Comparison of ENCODE assay signal across 25 cellular contexts in genomic region chr20:22807646-22808045, GRCh38.
A peak's percentile ranks its signal among the peaks of the same experiment; 100 is the strongest.
DNase-seq lines count a peak whose midpoint lies in the region; ATAC-seq, FAIRE-seq and TF ChIP-seq lines count a peak whose summit lies in the region.
"Had no signal": no experiment of that assay in that cellular context is flagged by ENCODE, and none has a peak within 500 bp of the region (broad histone marks: within the 10 kb centered on the region; RNA-seq: fewer than 3 reads in every experiment).

No MANE protein-coding gene starts in this region.

- no peaks in the 10 kb centered on the region for H3K9me2 ChIP-seq in Karpas-422 (replicated peaks; ENCODE audit: insufficient read depth, low read length)

- no peak overlapping the region for H3K27ac Mint-ChIP-seq in activated CD4-positive, alpha-beta T cell treated with anti-CD3 and anti-CD28 coated beads for 36 hours
- H3K27ac Mint-ChIP-seq in mesothelial cell of epicardium: no peak overlapping the region
- H3K27ac Mint-ChIP-seq: CD4-positive, CD25-positive, alpha-beta regulatory T cell; dendritic cell treated with granulocyte-macrophage colony-stimulating factor and Interleukin-4, amounts not matched to agents 40 ng/mL and 50 ng/mL, for 4 days had no signal

- DNase-seq in activated CD4-positive, alpha-beta T cell treated with anti-CD3 and anti-CD28 coated beads for 36 hours: peak; percentile 6
- DNase-seq in activated CD4-positive, alpha-beta T cell treated with anti-CD3 and anti-CD28 coated beads, Interleukin-2, amount 50 U/mL, for 4 hours: no peak
- DNase-seq in Karpas-422: peak; percentile 71
- peak in 4 of 6 donors; percentile 23 to 45 (median 33) for DNase-seq in pancreas
- no peak for DNase-seq in T1000 (lab: John Stamatoyannopoulos, UW)
- DNase-seq in mesothelial cell of epicardium (ENCODE audit: low spot score in 2 of 2, unreplicated experiment in 2 of 2): no peak
- no peak for DNase-seq in hepatic stellate cell (ENCODE audit: low spot score)
- DNase-seq: ACHN; CD4-positive, CD25-positive, alpha-beta regulatory T cell; foreskin melanocyte; GDM1; H9; left cardiac atrium; midbrain; NCI-H187 treated with DMSO at 0.1 percent for 48 hours; NCI-H524 treated with DMSO at 0.1 percent for 48 hours; psoas muscle; stimulated activated CD4-positive, alpha-beta T cell treated with anti-CD3 and anti-CD28 coated beads, Interleukin-4, amount 100 ng/mL, for 4 hours had no signal

- H3K4me1 ChIP-seq in Karpas-422 (ENCODE audit: low read length) (no peaks in the 10 kb centered on the region), pancreas (peaks cover 0 to 4% (median 0%) of the 10 kb centered on the region in 3 donors)
- H3K4me1 ChIP-seq: psoas muscle, vagina had no signal

- no peak overlapping the region for H3K4me2 ChIP-seq in Karpas-422 (ENCODE audit: low read depth, low read length, poor library complexity, severe bottlenecking)

- ATAC-seq in activated CD4-positive, alpha-beta T cell treated with anti-CD3 and anti-CD28 coated beads for 36 hours: no peak
- ATAC-seq in pancreas: peak; percentile 33 to 76 (median 62)
- ATAC-seq: GM12878, psoas muscle had no signal

- FAIRE-seq in pancreas (lab: Jason Lieb, UNC): no peak
- FAIRE-seq: endothelial cell of umbilical vein, GM12878 had no signal

- no peaks in the 10 kb centered on the region for H4K20me1 ChIP-seq in Karpas-422 (ENCODE audit: insufficient read depth, low read depth, low read length)

- no peak overlapping the region for H3K9ac ChIP-seq in Karpas-422 (ENCODE audit: low read length)

- H3K4me3 Mint-ChIP-seq in activated CD4-positive, alpha-beta T cell treated with anti-CD3 and anti-CD28 coated beads for 36 hours: no peak overlapping the region
- H3K4me3 Mint-ChIP-seq in mesothelial cell of epicardium: no peak overlapping the region
- H3K4me3 Mint-ChIP-seq: CD4-positive, CD25-positive, alpha-beta regulatory T cell; dendritic cell treated with granulocyte-macrophage colony-stimulating factor and Interleukin-4, amounts not matched to agents 40 ng/mL and 50 ng/mL, for 4 days; H9; neural crest cell had no signal

- POLR2A ChIA-PET in activated CD4-positive, alpha-beta T cell treated with anti-CD3 and anti-CD28 coated beads for 36 hours (lab: Charles Lee): no interaction called here

- H3K27me3 ChIP-seq in Karpas-422 (ENCODE audit: low read length) (no peaks in the 10 kb centered on the region), pancreas (peaks cover 0 to 2% (median 0%) of the 10 kb centered on the region in 4 donors)
- H3K27me3 ChIP-seq: vagina had no signal

- H3K4me3 ChIP-seq in Karpas-422 (ENCODE audit: low read length) (no peak overlapping the region), pancreas (no peak overlapping the region)
- H3K4me3 ChIP-seq: GM12878, psoas muscle, SK-N-MC, vagina had no signal

- no peaks in the 10 kb centered on the region for H3K4me1 Mint-ChIP-seq in activated CD4-positive, alpha-beta T cell treated with anti-CD3 and anti-CD28 coated beads for 36 hours
- peaks cover 5% of the 10 kb centered on the region for H3K4me1 Mint-ChIP-seq in mesothelial cell of epicardium
- H3K4me1 Mint-ChIP-seq: CD4-positive, CD25-positive, alpha-beta regulatory T cell had no signal

- H2AFZ ChIP-seq in Karpas-422 (ENCODE audit: low read length): no peak overlapping the region

- no peaks in the 10 kb centered on the region for H3K36me3 ChIP-seq in Karpas-422 (ENCODE audit: insufficient read depth, low read length)
- no peaks in the 10 kb centered on the region for H3K36me3 ChIP-seq in pancreas
- H3K36me3 ChIP-seq: vagina had no signal

- no peaks in the 10 kb centered on the region for H3K36me3 Mint-ChIP-seq in activated CD4-positive, alpha-beta T cell treated with anti-CD3 and anti-CD28 coated beads for 36 hours (ENCODE audit: low read depth)
- H3K36me3 Mint-ChIP-seq in mesothelial cell of epicardium: no peaks in the 10 kb centered on the region
- H3K36me3 Mint-ChIP-seq: CD4-positive, CD25-positive, alpha-beta regulatory T cell had no signal

- CTCF ChIA-PET in activated CD4-positive, alpha-beta T cell treated with anti-CD3 and anti-CD28 coated beads for 36 hours (lab: Charles Lee): no interaction called here

- H3K9me3 ChIP-seq in Karpas-422 (ENCODE audit: low read length) (no peaks in the 10 kb centered on the region), pancreas (no peaks in the 10 kb centered on the region)
- H3K9me3 ChIP-seq: psoas muscle, vagina had no signal

- no peaks in the 10 kb centered on the region for H3K79me2 ChIP-seq in Karpas-422 (ENCODE audit: low read length)

- H3K27ac ChIP-seq in Karpas-422 (ENCODE audit: low read length): no peak overlapping the region
- peak overlapping the region; percentile 11; the same call in 1 of the 2 replicates for H3K27ac ChIP-seq in VCaP
- H3K27ac ChIP-seq in pancreas: no peak overlapping the region
- H3K27ac ChIP-seq: psoas muscle, SK-N-MC, vagina had no signal

- no peaks in the 10 kb centered on the region for H3K27me3 Mint-ChIP-seq in activated CD4-positive, alpha-beta T cell treated with anti-CD3 and anti-CD28 coated beads for 36 hours
- H3K27me3 Mint-ChIP-seq in mesothelial cell of epicardium (ENCODE audit: low read depth): peaks cover 6% of the 10 kb centered on the region
- H3K27me3 Mint-ChIP-seq: CD4-positive, CD25-positive, alpha-beta regulatory T cell had no signal

- 28 to 44% methylated on average over 4 of the region's 4 CpGs for WGBS in pancreas, 2 donors

- no peaks in the 10 kb centered on the region for H3K9me3 Mint-ChIP-seq in activated CD4-positive, alpha-beta T cell treated with anti-CD3 and anti-CD28 coated beads for 36 hours (ENCODE audit: low read depth)
- no peaks in the 10 kb centered on the region for H3K9me3 Mint-ChIP-seq in mesothelial cell of epicardium
- H3K9me3 Mint-ChIP-seq: dendritic cell treated with granulocyte-macrophage colony-stimulating factor and Interleukin-4, amounts not matched to agents 40 ng/mL and 50 ng/mL, for 4 days had no signal

- TF ChIP-seq CTCF in VCaP (conservative IDR thresholded peaks at IDR 0.05): no peak
- TF ChIP-seq CTCF in pancreas (IDR thresholded peaks at IDR 0.05): no peak
- no peak for TF ChIP-seq CTCF in mesothelial cell of epicardium (IDR thresholded peaks at IDR 0.05; ENCODE audit: unreplicated experiment)

- intact Hi-C loops in activated CD4-positive, alpha-beta T cell treated with anti-CD3 and anti-CD28 coated beads for 36 hours (cut with DNase I, micrococcal nuclease): no loop called here
- intact Hi-C loops in pancreas (cut with DNase I): no loop called here

Comparison
In these comparisons a context has a peak if more than half of its experiments do, and no peak if none do; other contexts are left out.
1. DNase-seq: peak in activated CD4-positive, alpha-beta T cell treated with anti-CD3 and anti-CD28 coated beads for 36 hours (single experiment), Karpas-422 (single experiment) and pancreas (4 of 6); none in activated CD4-positive, alpha-beta T cell treated with anti-CD3 and anti-CD28 coated beads, Interleukin-2, amount 50 U/mL, for 4 hours (0 of 2), T1000 (single experiment), mesothelial cell of epicardium (0 of 2) and hepatic stellate cell (single experiment).